In genomic region chr20:59055302-59055701, GRCh38 we compare ENCODE assay signal across 2 cellular contexts.
TF ChIP-seq lines count a peak whose summit lies in the region.

No MANE protein-coding gene starts in this region.

TF ChIP-seq in HEK293, 187 proteins besides CTCF, POLR2A, EP300 and RAD21:
- TF ChIP-seq ZNF571 (tag by site-specific recombination; IDR thresholded peaks at IDR 0.05) (no peak), ZNF654 (tag by site-specific recombination; IDR thresholded peaks at IDR 0.05; ENCODE audit: low read depth) (peak; percentile 7; the same call in 1 of the 2 replicates)

TF ChIP-seq in HepG2, 621 proteins besides CTCF, POLR2A, EP300 and RAD21:
- TF ChIP-seq ZNF557 (CRISPR knock-in tag; IDR thresholded peaks at IDR 0.05) (no peak), MYC (CRISPR knock-in tag; IDR thresholded peaks at IDR 0.05; ENCODE audit: borderline replicate concordance) (no peak), EZH2 (conservative IDR thresholded peaks at IDR 0.05; ENCODE audit: low read depth, low read length) (no peak), ISL2 (CRISPR knock-in tag; IDR thresholded peaks at IDR 0.05) (no peak), ZBTB1 (CRISPR knock-in tag; IDR thresholded peaks at IDR 0.05; ENCODE audit: borderline replicate concordance) (no peak), RFX3 (CRISPR knock-in tag; IDR thresholded peaks at IDR 0.05) (no peak), MAF1 (CRISPR knock-in tag; IDR thresholded peaks at IDR 0.05; ENCODE audit: borderline replicate concordance) (no peak)
